In the genomic region with DNA sequence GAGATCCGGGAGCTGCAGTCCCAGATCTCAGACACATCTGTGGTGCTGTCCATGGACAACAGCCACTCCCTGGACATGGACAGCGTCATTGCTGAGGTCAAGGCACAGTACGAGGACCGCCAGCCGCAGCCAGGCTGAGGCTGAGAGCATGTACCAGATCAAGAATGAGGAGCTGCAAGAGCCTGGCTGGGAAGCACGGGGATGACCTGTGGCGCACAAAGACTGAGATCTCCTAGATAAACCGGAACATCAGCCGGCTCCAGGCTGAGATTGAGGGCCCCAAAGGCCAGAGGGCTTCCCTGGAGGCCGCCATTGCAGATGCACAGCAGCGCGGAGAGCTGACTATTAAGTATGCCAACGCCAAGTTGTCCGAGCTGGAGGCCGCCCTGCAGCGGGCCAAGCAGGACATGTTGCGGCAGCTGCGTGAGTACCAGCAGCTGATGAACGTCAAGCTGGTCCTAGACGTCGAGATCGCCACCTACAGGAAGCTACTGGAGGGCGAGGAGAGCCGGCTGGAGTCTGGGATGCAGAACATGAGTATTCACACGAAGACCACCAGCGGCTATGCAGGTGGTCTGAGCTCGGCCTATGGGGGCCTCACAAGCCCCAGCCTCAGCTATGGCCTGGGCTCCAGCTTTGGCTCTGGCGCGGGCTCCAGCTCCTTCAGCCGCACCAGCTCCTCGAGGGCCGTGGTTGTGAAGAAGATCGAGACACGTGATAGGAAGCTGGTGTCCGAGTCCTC, we compare ENCODE assay signal across 8 cellular contexts. TPM values are rescaled to one million over a fixed set of nuclear protein-coding genes. Genes with fewer than 3 reads are reported as not detected.
DNase-seq lines count a peak whose midpoint lies in the region; ATAC-seq lines count a peak whose summit lies in the region.

No MANE protein-coding gene starts in this region.

- no peaks in the 10 kb centered on the region for H3K9me3 Mint-ChIP-seq in activated T-cell treated with anti-CD3 and anti-CD28 coated beads, Interleukin-2, amount 50 U/mL, for 4 hours
- H3K9me3 Mint-ChIP-seq in activated CD8-positive, alpha-beta T cell treated with anti-CD3 and anti-CD28 coated beads, Interleukin-2, amount 10 ng/mL, durations not matched to agents 7 days and 5 days (ENCODE audit: insufficient read depth): no peaks in the 10 kb centered on the region

- no peaks in the 10 kb centered on the region for H3K36me3 Mint-ChIP-seq in activated T-cell treated with anti-CD3 and anti-CD28 coated beads, Interleukin-2, amount 50 U/mL, for 4 hours (ENCODE audit: insufficient read depth)
- H3K36me3 Mint-ChIP-seq in activated CD8-positive, alpha-beta T cell treated with anti-CD3 and anti-CD28 coated beads, Interleukin-2, amount 10 ng/mL, durations not matched to agents 7 days and 5 days (ENCODE audit: low read depth): no peaks in the 10 kb centered on the region

- H3K27me3 Mint-ChIP-seq in activated T-cell treated with anti-CD3 and anti-CD28 coated beads, Interleukin-2, amount 50 U/mL, for 4 hours (ENCODE audit: low read depth): peaks cover 28% of the 10 kb centered on the region
- H3K27me3 Mint-ChIP-seq in activated CD8-positive, alpha-beta T cell treated with anti-CD3 and anti-CD28 coated beads, Interleukin-2, amount 10 ng/mL, durations not matched to agents 7 days and 5 days (ENCODE audit: low read depth): peaks cover 27% of the 10 kb centered on the region

- CTCF ChIA-PET in activated CD8-positive, alpha-beta T cell treated with anti-CD3 and anti-CD28 coated beads, Interleukin-2, amount 10 ng/mL, durations not matched to agents 7 days and 5 days (lab: Charles Lee): interaction anchor here (0.7 to 4.1 kb wide), 17 partner anchors 9 to 235 kb away, joined by 3 to 28 read pairs (median 4); no protein-coding TSS in a partner anchor

- no peak overlapping the region for H3K27ac Mint-ChIP-seq in activated CD8-positive, alpha-beta T cell treated with anti-CD3 and anti-CD28 coated beads, Interleukin-2, amount 10 ng/mL, durations not matched to agents 7 days and 5 days

- peaks cover 5% of the 10 kb centered on the region for H3K4me1 Mint-ChIP-seq in activated T-cell treated with anti-CD3 and anti-CD28 coated beads, Interleukin-2, amount 50 U/mL, for 4 hours (ENCODE audit: low read depth)
- H3K4me1 Mint-ChIP-seq in activated CD8-positive, alpha-beta T cell treated with anti-CD3 and anti-CD28 coated beads, Interleukin-2, amount 10 ng/mL, durations not matched to agents 7 days and 5 days (ENCODE audit: low read depth): peaks cover 2% of the 10 kb centered on the region

- POLR2A ChIA-PET in activated CD8-positive, alpha-beta T cell treated with anti-CD3 and anti-CD28 coated beads, Interleukin-2, amount 10 ng/mL, durations not matched to agents 7 days and 5 days (lab: Charles Lee): interaction anchor here (0.6 to 1.2 kb wide), 2 partner anchors 10 to 210 kb away, joined by 3 to 5 read pairs; no protein-coding TSS in a partner anchor

- DNase-seq in activated T-cell treated with anti-CD3 and anti-CD28 coated beads for 1 hour (ENCODE audit: low read depth) (peak; percentile 5), NCI-H446 treated with DMSO at 0.1 percent for 48 hours (lab: John Stamatoyannopoulos, UW) (peak; percentile 5), fibroblast of the conjunctiva (ENCODE audit: low read depth) (peak; percentile 17), occipital lobe (lab: John Stamatoyannopoulos, UW) (peak; percentile 24)
- DNase-seq in activated T-cell treated with anti-CD3 and anti-CD28 coated beads, Interleukin-2, amount 50 U/mL, for 4 hours: no peak
- peak; percentile 60 for DNase-seq in activated CD8-positive, alpha-beta T cell treated with anti-CD3 and anti-CD28 coated beads, Interleukin-2, amount 10 ng/mL, durations not matched to agents 7 days and 5 days

- ATAC-seq in activated T-cell treated with anti-CD3 and anti-CD28 coated beads, Interleukin-2, amount 50 U/mL, for 4 hours: no peak
- peak; percentile 47 for ATAC-seq in activated CD8-positive, alpha-beta T cell treated with anti-CD3 and anti-CD28 coated beads, Interleukin-2, amount 10 ng/mL, durations not matched to agents 7 days and 5 days
- no peak for ATAC-seq in GM21529 (IDR thresholded peaks at IDR 0.05; ENCODE audit: unreplicated experiment)
- no peak for ATAC-seq in GM18909 (IDR thresholded peaks at IDR 0.05; ENCODE audit: poor library complexity, unreplicated experiment)

- H3K4me3 Mint-ChIP-seq in activated T-cell treated with anti-CD3 and anti-CD28 coated beads, Interleukin-2, amount 50 U/mL, for 4 hours: no peak overlapping the region
- no peak overlapping the region for H3K4me3 Mint-ChIP-seq in activated CD8-positive, alpha-beta T cell treated with anti-CD3 and anti-CD28 coated beads, Interleukin-2, amount 10 ng/mL, durations not matched to agents 7 days and 5 days

RNA-seq across cellular contexts. Expression of a gene that starts 25.5 kb away (rescaled TPM):
- not detected for total RNA-seq in activated T-cell treated with anti-CD3 and anti-CD28 coated beads, Interleukin-2, amount 50 U/mL, for 4 hours
- total RNA-seq in activated CD8-positive, alpha-beta T cell treated with anti-CD3 and anti-CD28 coated beads, Interleukin-2, amount 10 ng/mL, durations not matched to agents 7 days and 5 days: not detected
- not detected for total RNA-seq in occipital lobe

RNA-seq across cellular contexts. Expression of a gene that starts 28.6 kb away (rescaled TPM):
- total RNA-seq in activated T-cell treated with anti-CD3 and anti-CD28 coated beads, Interleukin-2, amount 50 U/mL, for 4 hours: 1 to 10 TPM; 1.4 to 1.8 (median 1.7) TPM
- 10 to 100 TPM; 15.3 to 16.6 TPM for total RNA-seq in activated CD8-positive, alpha-beta T cell treated with anti-CD3 and anti-CD28 coated beads, Interleukin-2, amount 10 ng/mL, durations not matched to agents 7 days and 5 days
- 38.4 TPM for total RNA-seq in occipital lobe

Comparison
In these comparisons a context has a peak if more than half of its experiments do, and no peak if none do; other contexts are left out.
1. RNA of a gene that starts 28.6 kb away (total RNA-seq): 38.4 TPM in occipital lobe (single experiment) and 15.3 to 16.6 TPM in activated CD8-positive, alpha-beta T cell treated with anti-CD3 and anti-CD28 coated beads, Interleukin-2, amount 10 ng/mL, durations not matched to agents 7 days and 5 days; 1.4 to 1.8 TPM in activated T-cell treated with anti-CD3 and anti-CD28 coated beads, Interleukin-2, amount 50 U/mL, for 4 hours; every median in the first group is over 4 times any median in the second.